Comparison of ENCODE assay signal across 8 cellular contexts in genomic region chr4:1171306-1172227, GRCh38. TPM values are rescaled to one million over a fixed set of nuclear protein-coding genes. Genes with fewer than 3 reads are reported as not detected.
A peak's percentile ranks its signal among the peaks of the same experiment; 100 is the strongest.
DNase-seq lines count a peak whose midpoint lies in the region; ATAC-seq and TF ChIP-seq lines count a peak whose summit lies in the region.

No MANE protein-coding gene starts in this region.

- peak overlapping the region; percentile 56 for H3K4me3 Mint-ChIP-seq in activated T-cell treated with anti-CD3 and anti-CD28 coated beads, Interleukin-2, amount 50 U/mL, for 24 hours

- H3K36me3 ChIP-seq in cardiac muscle cell: no peaks in the 10 kb centered on the region

- H3K9me3 Mint-ChIP-seq in activated T-cell treated with anti-CD3 and anti-CD28 coated beads, Interleukin-2, amount 50 U/mL, for 24 hours: no peaks in the 10 kb centered on the region

- no peaks in the 10 kb centered on the region for H3K4me1 ChIP-seq in cardiac muscle cell (ENCODE audit: low read depth)

- H3K4me3 ChIP-seq in HFF-Myc (replicated peaks; ENCODE audit: low read depth, low read length): peak overlapping the region; percentile 36
- peak overlapping the region; percentile 0 for H3K4me3 ChIP-seq in cardiac muscle cell

- H3K36me3 Mint-ChIP-seq in activated T-cell treated with anti-CD3 and anti-CD28 coated beads, Interleukin-2, amount 50 U/mL, for 24 hours (ENCODE audit: low read depth): no peaks in the 10 kb centered on the region

- peaks cover 22% of the 10 kb centered on the region for H3K4me1 Mint-ChIP-seq in activated T-cell treated with anti-CD3 and anti-CD28 coated beads, Interleukin-2, amount 50 U/mL, for 24 hours (ENCODE audit: low read depth)

- ATAC-seq in HG03045 (IDR thresholded peaks at IDR 0.05; ENCODE audit: unreplicated experiment): no peak
- no peak for ATAC-seq in HG03442 (IDR thresholded peaks at IDR 0.05; ENCODE audit: unreplicated experiment)

- DNase-seq in HFF-Myc (ENCODE audit: extremely low read depth, low read depth) (no peak), cardiac muscle cell (ENCODE audit: low read depth in 1 of 2, low spot score in 1 of 2) (peak; percentile 33 to 45), retina (peak; percentile 64), COLO829 (ENCODE audit: low spot score) (no peak), NCI-H510A treated with DMSO at 0.1 percent for 48 hours (lab: John Stamatoyannopoulos, UW) (no peak)
- peak; percentile 71 for DNase-seq in activated T-cell treated with anti-CD3 and anti-CD28 coated beads, Interleukin-2, amount 50 U/mL, for 24 hours

- TF ChIP-seq CTCF in HFF-Myc (IDR thresholded peaks at IDR 0.05; ENCODE audit: low read depth, low read length, missing control alignments) (no peak), cardiac muscle cell (IDR thresholded peaks at IDR 0.05; ENCODE audit: low read depth, low read length) (no peak)

- no peaks in the 10 kb centered on the region for H3K9me3 ChIP-seq in cardiac muscle cell (ENCODE audit: low read depth)

- no peak overlapping the region for H3K27ac Mint-ChIP-seq in activated T-cell treated with anti-CD3 and anti-CD28 coated beads, Interleukin-2, amount 50 U/mL, for 24 hours

- H3K27ac ChIP-seq in cardiac muscle cell: no peak overlapping the region

- H3K27me3 Mint-ChIP-seq in activated T-cell treated with anti-CD3 and anti-CD28 coated beads, Interleukin-2, amount 50 U/mL, for 24 hours: peaks cover 44% of the 10 kb centered on the region

- peaks cover 88% of the 10 kb centered on the region for H3K27me3 ChIP-seq in cardiac muscle cell

RNA-seq across cellular contexts. Expression of gene SPON2, which starts 0.8 kb away (rescaled TPM):
- 0.12 and 0.42 TPM in 2 replicates for total RNA-seq in cardiac muscle cell
- 0.98 and 1.2 TPM in 2 replicates for polyA plus RNA-seq in cardiac muscle cell

RNA-seq across cellular contexts. Expression of gene RNF212, which starts 58.2 kb away (rescaled TPM):
- total RNA-seq in cardiac muscle cell: 0.11 and 0.80 TPM in 2 replicates
- 1.7 and 7.1 TPM in 2 replicates for polyA plus RNA-seq in cardiac muscle cell

Comparison
In these comparisons a context has a peak if more than half of its experiments do, and no peak if none do; other contexts are left out.
1. DNase-seq: peak in activated T-cell treated with anti-CD3 and anti-CD28 coated beads, Interleukin-2, amount 50 U/mL, for 24 hours (single experiment), cardiac muscle cell (2 of 2) and retina (single experiment); none in HFF-Myc (single experiment), COLO829 (single experiment) and NCI-H510A treated with DMSO at 0.1 percent for 48 hours (single experiment).